In the genomic region with DNA sequence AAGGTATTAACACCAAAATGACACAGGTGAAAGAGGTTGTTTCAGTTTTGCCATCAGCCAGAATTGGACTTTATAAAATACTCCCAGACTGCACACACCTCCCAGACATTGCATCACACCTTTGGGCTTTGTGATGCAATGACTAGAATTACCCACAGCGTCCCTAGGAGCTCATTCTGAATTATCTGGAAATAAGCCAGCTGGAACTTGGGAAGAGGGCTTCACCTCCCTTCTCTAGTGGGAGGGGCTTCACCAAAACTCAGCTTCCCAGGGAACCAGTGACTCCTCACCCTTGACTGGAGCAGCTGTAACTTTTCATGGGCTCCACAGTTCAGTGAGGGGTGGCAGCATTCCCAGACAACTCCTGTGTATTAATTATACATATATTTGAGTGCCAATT, we compare ENCODE assay signal across 14 cellular contexts.
DNase-seq lines count a peak whose midpoint lies in the region; ATAC-seq and TF ChIP-seq lines count a peak whose summit lies in the region.
"Had no signal": no experiment of that assay in that cellular context is flagged by ENCODE, and none has a peak within 500 bp of the region (broad histone marks: within the 10 kb centered on the region; RNA-seq: fewer than 3 reads in every experiment).

No MANE protein-coding gene starts in this region.

- H4K8ac ChIP-seq in H9 (replicated peaks; ENCODE audit: insufficient read length, low read depth, low read length), result no peak overlapping the region

- no peak overlapping the region for H4K91ac ChIP-seq in H9 (ENCODE audit: insufficient read length, low read depth, low read length)

- H3K27ac Mint-ChIP-seq in H9, result no peak overlapping the region
- H3K27ac Mint-ChIP-seq: HFFc6 had no signal

- peaks cover 13% of the 10 kb centered on the region; the same call in 1 of the 2 replicates for H3K27me3 Mint-ChIP-seq in H9 (ENCODE audit: low read depth)

- H3K27me3 ChIP-seq in left ventricle myocardium inferior (ENCODE audit: low read depth) (peaks cover 53% of the 10 kb centered on the region), adipocyte (replicated peaks; ENCODE audit: control insufficient read depth, insufficient read depth, low read length) (peaks cover 18% of the 10 kb centered on the region), H9 (ENCODE audit: insufficient read depth, low read length) (no peaks in the 10 kb centered on the region)

- no peak overlapping the region for H3K4ac ChIP-seq in H9 (ENCODE audit: low read depth, low read length)

- H3K14ac ChIP-seq in H9 (ENCODE audit: insufficient read depth, low read length), result no peak overlapping the region

- H2BK15ac ChIP-seq in H9 (ENCODE audit: low read depth, low read length), result no peak overlapping the region

- H3K4me1 ChIP-seq in left ventricle myocardium inferior, result no peaks in the 10 kb centered on the region
- H3K4me1 ChIP-seq in adipocyte (ENCODE audit: control insufficient read depth, insufficient read depth, low read length), result peaks cover 3% of the 10 kb centered on the region
- H3K4me1 ChIP-seq in H9 (ENCODE audit: insufficient read depth, low read length), result no peaks in the 10 kb centered on the region
- H3K4me1 ChIP-seq: parathyroid adenoma had no signal

- H4K20me1 ChIP-seq in H9 (ENCODE audit: control insufficient read depth, insufficient read depth, insufficient read length), result no peaks in the 10 kb centered on the region

- no peak overlapping the region for H2AFZ ChIP-seq in H9 (ENCODE audit: low read length)
- H2AFZ ChIP-seq: parathyroid adenoma had no signal

- H3K4me3 ChIP-seq in left ventricle myocardium inferior, result no peak overlapping the region
- no peak overlapping the region for H3K4me3 ChIP-seq in adipocyte (ENCODE audit: low read length)
- H3K4me3 ChIP-seq: dorsolateral prefrontal cortex had no signal

- H3K18ac ChIP-seq in H9 (ENCODE audit: insufficient read length, low read depth, low read length), result no peak overlapping the region

- H3K23ac ChIP-seq in H9 (ENCODE audit: insufficient read length, low read depth, low read length), result no peak overlapping the region

- no peak overlapping the region for H3T11ph ChIP-seq in H9 (ENCODE audit: low read length)

- H3K9me3 Mint-ChIP-seq in H9, result no peaks in the 10 kb centered on the region
- H3K9me3 Mint-ChIP-seq: HFFc6 had no signal

- H3K79me2 ChIP-seq in H9 (ENCODE audit: insufficient read depth, low read length), result no peaks in the 10 kb centered on the region
- H3K79me2 ChIP-seq: parathyroid adenoma had no signal

- no peaks in the 10 kb centered on the region for H3K36me3 Mint-ChIP-seq in H9 (ENCODE audit: insufficient read depth in 1 of 3, low read depth in 3 of 3)

- H3K27ac ChIP-seq in left ventricle myocardium inferior (replicated peaks) (no peak overlapping the region), H9 (ENCODE audit: insufficient read length, low read depth, low read length) (no peak overlapping the region)
- H3K27ac ChIP-seq: HL-60, parathyroid adenoma had no signal

- H2BK5ac ChIP-seq in H9 (ENCODE audit: insufficient read length, low read length), result no peak overlapping the region

- no peak overlapping the region for H3K4me3 Mint-ChIP-seq in H9
- H3K4me3 Mint-ChIP-seq: HFFc6 had no signal

- TF ChIP-seq CTCF in left ventricle myocardium inferior (IDR thresholded peaks at IDR 0.05; ENCODE audit: borderline replicate concordance), result no peak
- TF ChIP-seq CTCF in H9 (conservative IDR thresholded peaks at IDR 0.05), result no peak

- no peak overlapping the region for H2AK5ac ChIP-seq in H9 (ENCODE audit: insufficient read length, low read length)

- DNase-seq in left cardiac atrium, result no peak
- DNase-seq in left ventricle myocardium inferior, result no peak
- DNase-seq in adipocyte (ENCODE audit: low read depth), result peak; percentile 41
- DNase-seq in iris pigment epithelial cell (ENCODE audit: low read depth), result peak; percentile 70
- no peak for DNase-seq in GDM1 (lab: John Stamatoyannopoulos, UW)
- no peak for DNase-seq in NAMALWA (ENCODE audit: low spot score)
- no peak for DNase-seq in H9
- DNase-seq in foreskin melanocyte, result no peak
- DNase-seq: activated effector memory CD4-positive, alpha-beta T cell treated with Interleukin-2 at 50 U/mL for 16 hours; AML-193; dorsolateral prefrontal cortex; HFFc6 had no signal

- no peak overlapping the region for H2BK120ac ChIP-seq in H9 (ENCODE audit: low read depth, low read length, poor library complexity, severe bottlenecking)

- intact Hi-C loops in left cardiac atrium (cut with DNase I), result no loop called here
- intact Hi-C loops in left ventricle myocardium inferior (cut with micrococcal nuclease), result no loop called here

- no peak overlapping the region for H3K56ac ChIP-seq in H9 (ENCODE audit: insufficient read length, low read depth, low read length)

- H3K9ac ChIP-seq in adipocyte (ENCODE audit: low read length) (no peak overlapping the region), H9 (ENCODE audit: extremely low read depth, insufficient read length, low read length) (no peak overlapping the region)
- H3K9ac ChIP-seq: parathyroid adenoma had no signal

- no peak overlapping the region for H2BK20ac ChIP-seq in H9 (ENCODE audit: low read depth, low read length, poor library complexity, severe bottlenecking)

- peaks cover 12 to 20% of the 10 kb centered on the region in 2 experiments for H3K4me1 Mint-ChIP-seq in H9

- H3K79me1 ChIP-seq in H9 (ENCODE audit: insufficient read depth, low read depth, low read length, poor library complexity, severe bottlenecking), result no peaks in the 10 kb centered on the region

- no peak overlapping the region for H3K4me2 ChIP-seq in H9 (ENCODE audit: insufficient read depth, insufficient read length, low read length)

- no CpG with 5 or more reads among the region's 1 CpG for WGBS in H9 (ENCODE audit: extremely low coverage, insufficient read length, low lambda C conversion rate)

- H2BK12ac ChIP-seq in H9 (ENCODE audit: insufficient read length, low read depth, low read length), result no peak overlapping the region

- no peak overlapping the region for H4K5ac ChIP-seq in H9 (ENCODE audit: insufficient read length, low read depth, low read length)

- no peaks in the 10 kb centered on the region for H3K9me3 ChIP-seq in left ventricle myocardium inferior (replicated peaks)
- H3K9me3 ChIP-seq in adipocyte (ENCODE audit: control insufficient read depth, low read length), result no peaks in the 10 kb centered on the region
- H3K9me3 ChIP-seq in H9 (ENCODE audit: control insufficient read depth, low read depth, low read length), result no peaks in the 10 kb centered on the region

- no peaks in the 10 kb centered on the region for H3K23me2 ChIP-seq in H9 (ENCODE audit: insufficient read length, low read depth, low read length, poor library complexity, severe bottlenecking)

- peak; percentile 82 to 91 for ATAC-seq in left cardiac atrium

- H3K36me3 ChIP-seq in left ventricle myocardium inferior (no peaks in the 10 kb centered on the region), adipocyte (ENCODE audit: control insufficient read depth, insufficient read depth, low read length, severe bottlenecking) (no peaks in the 10 kb centered on the region)

Comparison
In these comparisons a context has a peak if more than half of its experiments do, and no peak if none do; other contexts are left out.
1. DNase-seq: peak in adipocyte (single experiment) and iris pigment epithelial cell (single experiment); none in left cardiac atrium (single experiment), left ventricle myocardium inferior (single experiment), GDM1 (single experiment), NAMALWA (single experiment), H9 (single experiment) and foreskin melanocyte (single experiment).